In the genomic region with DNA sequence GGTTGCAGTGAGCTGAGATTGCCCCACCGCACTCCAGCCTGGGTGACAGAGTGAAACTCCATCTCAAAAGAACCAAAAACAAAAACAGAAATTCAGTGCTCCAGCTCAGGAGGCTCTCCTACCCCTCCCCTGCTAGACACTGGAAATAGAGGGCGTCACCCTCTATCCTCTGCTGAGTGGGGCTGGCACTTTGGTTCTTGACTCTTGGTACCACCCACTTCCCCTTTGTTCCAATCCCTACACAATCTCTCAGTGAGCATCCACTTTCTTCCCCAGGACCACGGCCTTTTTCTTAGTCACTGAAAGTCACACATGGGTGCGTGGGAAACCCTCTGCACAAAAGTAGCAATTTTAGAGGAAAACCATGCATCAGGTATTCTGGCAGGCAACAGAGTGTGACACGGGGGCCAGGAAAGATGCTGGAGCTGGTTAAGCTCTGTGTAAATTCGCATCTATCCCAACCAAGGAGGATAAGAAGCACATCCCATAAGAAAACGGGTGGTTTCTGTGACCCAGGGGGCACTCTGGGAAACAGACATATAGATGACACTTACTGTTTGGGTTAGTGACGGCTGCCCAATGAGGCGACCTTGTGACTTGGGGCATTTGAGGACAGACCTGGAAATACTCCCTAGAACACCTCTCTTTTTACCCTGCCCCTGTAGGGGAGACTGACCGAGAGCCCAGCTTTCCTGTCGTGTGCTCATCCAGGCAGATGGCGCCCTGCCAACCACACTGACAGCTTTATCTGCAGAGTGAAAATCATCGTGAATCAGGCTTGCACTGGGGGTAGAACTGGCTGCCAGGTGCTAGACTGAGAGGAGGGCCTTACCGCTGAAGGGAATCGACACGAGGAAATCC, we compare ENCODE assay signal across 1 cellular context.
TF ChIP-seq lines count a peak whose summit lies in the region.

No MANE protein-coding gene starts in this region.

TF ChIP-seq in K562, 482 proteins besides CTCF, POLR2A, EP300 and RAD21:
- no peak for TF ChIP-seq PRPF4 (IDR thresholded peaks at IDR 0.05; ENCODE audit: insufficient read depth, low read depth, low read length, poor library complexity, severe bottlenecking)
- TF ChIP-seq NFIC (IDR thresholded peaks at IDR 0.05): peak; percentile 31; the same call in 1 of the 2 replicates
- TF ChIP-seq RBFOX2 (IDR thresholded peaks at IDR 0.05; ENCODE audit: low read depth, low read length): 0 out of 2 replicates have a peak, but pooled peaks have one; percentile 23
